Comparison of ENCODE assay signal across 9 cellular contexts in genomic region chr7:142556745-142557144, GRCh38.
DNase-seq lines count a peak whose midpoint lies in the region; TF ChIP-seq lines count a peak whose summit lies in the region.
"Had no signal": no experiment of that assay in that cellular context is flagged by ENCODE, and none has a peak within 500 bp of the region (broad histone marks: within the 10 kb centered on the region; RNA-seq: fewer than 3 reads in every experiment).

No MANE protein-coding gene starts in this region.

- no peak overlapping the region for H3K4me3 ChIP-seq in esophagus squamous epithelium

- H3K27me3 Mint-ChIP-seq in progenitor cell of endocrine pancreas: peaks cover 20% of the 10 kb centered on the region

- no peaks in the 10 kb centered on the region for H3K4me1 Mint-ChIP-seq in progenitor cell of endocrine pancreas (ENCODE audit: low read depth)

- intact Hi-C loops in esophagus squamous epithelium (cut with DNase I): no loop called here

- TF ChIP-seq CTCF in progenitor cell of endocrine pancreas (IDR thresholded peaks at IDR 0.05; ENCODE audit: unreplicated experiment): no peak
- peak in 3 of 6 experiments; percentile 30 to 48 (median 43) for TF ChIP-seq CTCF in esophagus squamous epithelium (IDR thresholded peaks at IDR 0.05)

- H3K27ac ChIP-seq in esophagus squamous epithelium: no peak overlapping the region

- no peak overlapping the region for H3K27ac Mint-ChIP-seq in progenitor cell of endocrine pancreas

- no peaks in the 10 kb centered on the region for H3K9me3 ChIP-seq in esophagus squamous epithelium

- no peaks in the 10 kb centered on the region for H3K9me3 Mint-ChIP-seq in progenitor cell of endocrine pancreas (ENCODE audit: low read depth)
- H3K9me3 Mint-ChIP-seq: dendritic cell treated with granulocyte-macrophage colony-stimulating factor and Interleukin-4, amounts not matched to agents 40 ng/mL and 50 ng/mL, for 4 days had no signal

- no peak overlapping the region for H3K4me3 Mint-ChIP-seq in progenitor cell of endocrine pancreas (ENCODE audit: low read depth)
- H3K4me3 Mint-ChIP-seq: dendritic cell treated with granulocyte-macrophage colony-stimulating factor and Interleukin-4, amounts not matched to agents 40 ng/mL and 50 ng/mL, for 4 days had no signal

- 2 to 12% methylated on average over 4 to 5 of the region's 5 CpGs for WGBS in esophagus squamous epithelium, 2 donors

- DNase-seq in AG08395 (ENCODE audit: low spot score) (peak; percentile 93), HPDE6-E6E7 (ENCODE audit: extremely low spot score) (peak; percentile 95), iPS-NIHi7 (ENCODE audit: extremely low spot score) (peak; percentile 67), cerebellar nuclear complex (lab: John Stamatoyannopoulos, UW) (no peak), NCI-H1092 treated with DMSO at 0.1 percent for 48 hours (lab: John Stamatoyannopoulos, UW) (no peak), progenitor cell of endocrine pancreas (ENCODE audit: low spot score, unreplicated experiment) (no peak), esophagus squamous epithelium (lab: John Stamatoyannopoulos, UW) (no peak)
- DNase-seq in activated T-helper 9 cell treated with anti-CD3 and anti-CD28 coated beads, Interleukin-2, amount 50 U/mL, for 16 hours (ENCODE audit: low read depth): peak; percentile 3

- no peaks in the 10 kb centered on the region for H3K36me3 Mint-ChIP-seq in progenitor cell of endocrine pancreas (ENCODE audit: insufficient read depth)

- TF ChIP-seq POLR2A in esophagus squamous epithelium (IDR thresholded peaks at IDR 0.05): no peak

- peaks cover 0 to 17% (median 3%) of the 10 kb centered on the region in 3 donors for H3K4me1 ChIP-seq in esophagus squamous epithelium

- peaks cover 0 to 8% (median 0%) of the 10 kb centered on the region in 4 donors for H3K27me3 ChIP-seq in esophagus squamous epithelium

- H3K36me3 ChIP-seq in esophagus squamous epithelium: no peaks in the 10 kb centered on the region

Comparison
In these comparisons a context has a peak if more than half of its experiments do, and no peak if none do; other contexts are left out.
1. DNase-seq: peak in AG08395 (single experiment), HPDE6-E6E7 (single experiment), activated T-helper 9 cell treated with anti-CD3 and anti-CD28 coated beads, Interleukin-2, amount 50 U/mL, for 16 hours (single experiment) and iPS-NIHi7 (single experiment); none in cerebellar nuclear complex (0 of 2), NCI-H1092 treated with DMSO at 0.1 percent for 48 hours (single experiment), progenitor cell of endocrine pancreas (single experiment) and esophagus squamous epithelium (single experiment).